Comparison of ENCODE assay signal across 8 cellular contexts in the genomic region with DNA sequence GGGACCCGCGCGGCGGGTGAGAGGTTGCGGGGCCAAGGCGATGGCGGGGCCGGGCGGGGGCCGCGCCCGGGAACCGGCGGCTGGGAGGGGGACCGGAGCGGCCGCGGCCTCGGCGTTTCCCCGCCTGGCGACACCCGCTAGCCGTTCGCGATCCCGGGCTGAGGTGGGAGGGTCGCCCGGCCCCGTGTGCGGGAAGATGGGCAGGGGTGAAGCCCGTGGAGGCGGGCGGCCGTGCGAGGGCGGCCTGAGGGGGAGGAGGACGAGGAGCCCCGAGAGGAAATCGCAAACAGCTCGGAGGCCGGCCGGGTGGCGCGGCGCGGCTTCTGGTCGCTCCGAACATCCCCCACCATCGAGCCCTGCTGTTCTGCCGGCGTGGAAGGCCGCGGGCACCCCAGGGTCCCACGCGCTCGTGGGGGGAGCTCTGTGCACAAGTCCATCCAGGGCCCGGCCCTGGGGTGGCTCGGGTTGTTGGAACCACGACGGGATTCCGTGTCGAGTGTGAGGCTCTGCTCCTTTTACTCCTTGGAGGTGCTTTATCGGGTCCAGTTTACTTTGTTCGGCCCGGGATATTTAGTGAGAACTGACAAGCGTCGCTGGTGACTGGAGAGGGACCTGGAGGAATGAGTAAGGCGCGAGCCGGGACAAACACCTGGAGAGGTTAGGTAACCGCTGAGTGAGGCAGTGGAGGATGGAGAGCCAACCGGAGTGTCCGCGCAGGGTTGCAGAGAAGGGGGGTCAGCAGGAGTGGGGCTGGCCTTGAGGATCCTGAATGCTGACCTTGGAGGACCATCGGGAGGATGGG. TPM values are rescaled to one million over a fixed set of nuclear protein-coding genes. Genes with fewer than 3 reads are reported as not detected.
DNase-seq lines count a peak whose midpoint lies in the region; ATAC-seq and TF ChIP-seq lines count a peak whose summit lies in the region.

No MANE protein-coding gene starts in this region.

- peaks cover 40% of the 10 kb centered on the region for H3K79me2 ChIP-seq in fibroblast of lung (ENCODE audit: control insufficient read depth, insufficient read depth, low read length)

- peak; percentile 28 for ATAC-seq in HG02884 (IDR thresholded peaks at IDR 0.05; ENCODE audit: unreplicated experiment)
- peak; percentile 55 for ATAC-seq in naive thymus-derived CD4-positive, alpha-beta T cell

- no peak for TF ChIP-seq POLR2A in testis (IDR thresholded peaks at IDR 0.05)

- H3K36me3 ChIP-seq in fibroblast of lung (ENCODE audit: control insufficient read depth, insufficient read depth, low read length) (no peaks in the 10 kb centered on the region), testis (ENCODE audit: low read depth, missing control alignments) (no peaks in the 10 kb centered on the region)
- H3K36me3 ChIP-seq in naive thymus-derived CD4-positive, alpha-beta T cell (ENCODE audit: control insufficient read depth in 2 of 3, insufficient read depth in 3 of 3, low read length in 3 of 3): peaks cover 0 to 5% (median 0%) of the 10 kb centered on the region in 3 experiments

- H3K9me3 Mint-ChIP-seq in naive thymus-derived CD4-positive, alpha-beta T cell: no peaks in the 10 kb centered on the region

- DNase-seq in NCI-H2227 (lab: John Stamatoyannopoulos, UW; ENCODE audit: unreplicated experiment) (peak; percentile 20), NCI-H2227 treated with DMSO at 0.1 percent for 48 hours (lab: John Stamatoyannopoulos, UW) (no peak), NCI-H345 treated with DMSO at 0.1 percent for 48 hours (lab: John Stamatoyannopoulos, UW; ENCODE audit: unreplicated experiment) (peak; percentile 8), fibroblast of lung (ENCODE audit: low read depth in 2 of 2) (peak; percentile 34 to 46), testis (peak; percentile 73)
- peak; percentile 21 to 31 for DNase-seq in activated T-helper 1 cell treated with anti-CD3 and anti-CD28 coated beads, Interleukin-2, amount 50 U/mL, for 16 hours (ENCODE audit: low read depth in 1 of 2, low spot score in 1 of 2)
- DNase-seq in naive thymus-derived CD4-positive, alpha-beta T cell: peak; percentile 39 to 66 (median 52)

- H3K9ac ChIP-seq in fibroblast of lung (ENCODE audit: insufficient read depth, low read length): peak overlapping the region; percentile 81

- peak overlapping the region; percentile 37 for H2AFZ ChIP-seq in fibroblast of lung (ENCODE audit: low read length)

- peaks cover 41 to 58% (median 51%) of the 10 kb centered on the region in 7 donors for H3K4me1 Mint-ChIP-seq in naive thymus-derived CD4-positive, alpha-beta T cell

- H3K4me3 Mint-ChIP-seq in naive thymus-derived CD4-positive, alpha-beta T cell: peak overlapping the region; percentile 96 to 100 (median 97)

- H3K27ac ChIP-seq in fibroblast of lung (ENCODE audit: insufficient read depth, low read length) (peak overlapping the region; percentile 79), testis (peak overlapping the region; percentile 92 to 96)
- H3K27ac ChIP-seq in naive thymus-derived CD4-positive, alpha-beta T cell (ENCODE audit: low read depth, low read length): peak overlapping the region; percentile 92

- H3K9me3 ChIP-seq in fibroblast of lung (ENCODE audit: control insufficient read depth, insufficient read depth, low read depth, low read length) (no peaks in the 10 kb centered on the region), testis (no peaks in the 10 kb centered on the region)
- H3K9me3 ChIP-seq in naive thymus-derived CD4-positive, alpha-beta T cell (ENCODE audit: control insufficient read depth in 2 of 3, low read length in 3 of 3): no peaks in the 10 kb centered on the region

- POLR2A ChIA-PET in naive thymus-derived CD4-positive, alpha-beta T cell (lab: Charles Lee): interaction anchor here (0.5 to 3.2 kb wide), 26 partner anchors 9 to 400 kb away, joined by 3 to 21 read pairs (median 4); no protein-coding TSS in a partner anchor

- H3K4me3 ChIP-seq in fibroblast of lung (replicated peaks in 1 of 4; ENCODE audit: control extremely low read depth in 1 of 4, insufficient read depth in 1 of 4, low read depth in 3 of 4, low read length in 4 of 4) (peak overlapping the region; percentile 81 to 94 (median 88)), testis (peak overlapping the region; percentile 62 to 86)
- H3K4me3 ChIP-seq in naive thymus-derived CD4-positive, alpha-beta T cell (ENCODE audit: low read length): peak overlapping the region; percentile 94

- H3K27ac Mint-ChIP-seq in naive thymus-derived CD4-positive, alpha-beta T cell: peak overlapping the region; percentile 80 to 98 (median 94)

- H3K36me3 Mint-ChIP-seq in naive thymus-derived CD4-positive, alpha-beta T cell: peaks cover 0 to 25% (median 8%) of the 10 kb centered on the region in 5 donors

- no peaks in the 10 kb centered on the region for H4K20me1 ChIP-seq in fibroblast of lung (ENCODE audit: control insufficient read depth, extremely low read depth, insufficient read depth, low read length)

- H3K4me2 ChIP-seq in fibroblast of lung (ENCODE audit: extremely low read depth, insufficient read depth, low read length): peak overlapping the region; percentile 85

- no peaks in the 10 kb centered on the region for H3K27me3 Mint-ChIP-seq in naive thymus-derived CD4-positive, alpha-beta T cell

- TF ChIP-seq CTCF in fibroblast of lung (conservative IDR thresholded peaks at IDR 0.05 in 1 of 2, IDR thresholded peaks at IDR 0.05 in 1 of 2; ENCODE audit: low read depth in 1 of 2, low read length in 2 of 2): no peak
- no peak for TF ChIP-seq CTCF in testis (IDR thresholded peaks at IDR 0.05)

- CTCF ChIA-PET in naive thymus-derived CD4-positive, alpha-beta T cell (lab: Charles Lee): interaction anchor here (0.7 to 2.1 kb wide), 8 partner anchors 9 to 356 kb away, joined by 3 to 11 read pairs (median 4); no protein-coding TSS in a partner anchor

- no peaks in the 10 kb centered on the region for H3K27me3 ChIP-seq in fibroblast of lung (ENCODE audit: control insufficient read depth, insufficient read depth, low read length)
- H3K27me3 ChIP-seq in naive thymus-derived CD4-positive, alpha-beta T cell (ENCODE audit: control insufficient read depth in 2 of 2, insufficient read depth in 2 of 2, low read length in 2 of 2): no peaks in the 10 kb centered on the region
- no peaks in the 10 kb centered on the region for H3K27me3 ChIP-seq in testis

- intact Hi-C loops in naive thymus-derived CD4-positive, alpha-beta T cell (cut with micrococcal nuclease): loop anchor here (1.0 to 5.0 kb wide), 10 partner anchors 9 to 90 kb away; no protein-coding TSS in a partner anchor
- intact Hi-C loops in testis (cut with DNase I; ENCODE audit: low total_unique reads): no loop called here

- WGBS in testis, 2 donors: 0 to 1% methylated on average over 32 to 61 of the region's 76 CpGs

- peaks cover 4% of the 10 kb centered on the region for H3K4me1 ChIP-seq in fibroblast of lung (ENCODE audit: control insufficient read depth, extremely low read depth, insufficient read depth, low read length)
- peaks cover 18 to 24% of the 10 kb centered on the region in 2 donors for H3K4me1 ChIP-seq in naive thymus-derived CD4-positive, alpha-beta T cell (ENCODE audit: control insufficient read depth in 2 of 2, insufficient read depth in 2 of 2, low read length in 2 of 2)
- H3K4me1 ChIP-seq in testis: peaks cover 33% of the 10 kb centered on the region

RNA-seq across cellular contexts. Expression of a gene that starts 0.7 kb away (rescaled TPM):
- 12.3 and 18.3 TPM in 2 replicates for total RNA-seq in fibroblast of lung
- polyA plus RNA-seq in fibroblast of lung: 18.9 and 23.4 TPM in 2 replicates
- 13.7 and 21.2 TPM in 2 replicates for polyA plus RNA-seq in fibroblast of lung (2012)
- 31.0 and 36.9 TPM in 2 replicates for polyA minus RNA-seq in fibroblast of lung (ENCODE audit: low replicate concordance)
- 100 to 1,000 TPM; 104 to 132 (median 109) TPM for total RNA-seq in naive thymus-derived CD4-positive, alpha-beta T cell
- 10 to 100 TPM; 40.5 to 70.2 TPM for polyA plus RNA-seq in naive thymus-derived CD4-positive, alpha-beta T cell
- 100 to 1,000 TPM; 105 to 125 TPM for total RNA-seq in testis
- 47.1 TPM for polyA plus RNA-seq in testis (ENCODE audit: insufficient read depth, low read depth, low replicate concordance)
